Comparison of ENCODE assay signal across 9 cellular contexts in genomic region chr18:3525870-3526420, GRCh38.
DNase-seq lines count a peak whose midpoint lies in the region; ATAC-seq and TF ChIP-seq lines count a peak whose summit lies in the region.
"Had no signal": no experiment of that assay in that cellular context is flagged by ENCODE, and none has a peak within 500 bp of the region (broad histone marks: within the 10 kb centered on the region; RNA-seq: fewer than 3 reads in every experiment).

No MANE protein-coding gene starts in this region.

- H3K4me3 ChIP-seq in upper lobe of right lung (no peak overlapping the region), esophagus muscularis mucosa (no peak overlapping the region)
- H3K4me3 ChIP-seq: BLaER1 had no signal

- H3K36me3 ChIP-seq in upper lobe of right lung = no peaks in the 10 kb centered on the region
- H3K36me3 ChIP-seq in esophagus muscularis mucosa = no peaks in the 10 kb centered on the region
- H3K36me3 ChIP-seq: BLaER1 had no signal

- intact Hi-C loops in upper lobe of right lung (cut with DNase I) (no loop called here), esophagus muscularis mucosa (cut with DNase I) (no loop called here)

- DNase-seq in NCI-H748 (lab: John Stamatoyannopoulos, UW; ENCODE audit: unreplicated experiment) (peak; percentile 50), NCI-H748 treated with DMSO at 0.1 percent for 48 hours (lab: John Stamatoyannopoulos, UW) (no peak), NCI-H2196 treated with DMSO at 0.1 percent for 48 hours (lab: John Stamatoyannopoulos, UW; ENCODE audit: unreplicated experiment) (peak; percentile 92), activated T-cell treated with anti-CD3 and anti-CD28 coated beads for 24 hours (ENCODE audit: low read depth) (peak; percentile 2), medulla oblongata (ENCODE audit: extremely low spot score) (peak; percentile 77), upper lobe of right lung (no peak), esophagus muscularis mucosa (ENCODE audit: extremely low spot score) (no peak)

- H3K27me3 ChIP-seq in upper lobe of right lung (no peaks in the 10 kb centered on the region), esophagus muscularis mucosa (no peaks in the 10 kb centered on the region)
- H3K27me3 ChIP-seq: BLaER1 had no signal

- H3K9me3 ChIP-seq in upper lobe of right lung = peaks cover 4% of the 10 kb centered on the region
- H3K9me3 ChIP-seq in esophagus muscularis mucosa = peaks cover 0 to 10% (median 2%) of the 10 kb centered on the region in 4 donors

- 68% methylated on average over 9 of the region's 10 CpGs for WGBS in esophagus muscularis mucosa

- H3K4me1 ChIP-seq in upper lobe of right lung (no peaks in the 10 kb centered on the region), esophagus muscularis mucosa (peaks cover 0 to 4% (median 0%) of the 10 kb centered on the region in 4 donors)
- H3K4me1 ChIP-seq: BLaER1 had no signal

- no peak for TF ChIP-seq POLR2A in esophagus muscularis mucosa (IDR thresholded peaks at IDR 0.05; ENCODE audit: low read depth)

- TF ChIP-seq CTCF in upper lobe of right lung (IDR thresholded peaks at IDR 0.05) = no peak
- no peak for TF ChIP-seq CTCF in esophagus muscularis mucosa (IDR thresholded peaks at IDR 0.05)

- no peak overlapping the region for H3K27ac ChIP-seq in upper lobe of right lung
- H3K27ac ChIP-seq in esophagus muscularis mucosa (replicated peaks in 1 of 4) = no peak overlapping the region
- H3K27ac ChIP-seq: BLaER1 had no signal

- no peak for TF ChIP-seq EP300 in esophagus muscularis mucosa (IDR thresholded peaks at IDR 0.05)

- peak; percentile 76 for ATAC-seq in HG02852 (IDR thresholded peaks at IDR 0.05; ENCODE audit: unreplicated experiment)
- ATAC-seq in upper lobe of right lung = peak; percentile 45

Comparison
In these comparisons a context has a peak if more than half of its experiments do, and no peak if none do; other contexts are left out.
1. DNase-seq: peak in NCI-H748 (single experiment), NCI-H2196 treated with DMSO at 0.1 percent for 48 hours (single experiment), activated T-cell treated with anti-CD3 and anti-CD28 coated beads for 24 hours (single experiment) and medulla oblongata (single experiment); none in NCI-H748 treated with DMSO at 0.1 percent for 48 hours (single experiment), upper lobe of right lung (single experiment) and esophagus muscularis mucosa (single experiment).